12 cellular contexts compared by ENCODE assay signal in genomic region chr16:87365021-87365713, GRCh38.
"Had no signal": no experiment of that assay in that cellular context is flagged by ENCODE, and none has a peak within 500 bp of the region (broad histone marks: within the 10 kb centered on the region; RNA-seq: fewer than 3 reads in every experiment).

No MANE protein-coding gene starts in this region.

- H3K4me3 ChIP-seq: lung, uterus had no signal

- H3K4me3 Mint-ChIP-seq: T-cell had no signal

- DNase-seq: activated CD4-positive, alpha-beta T cell treated with anti-CD3 and anti-CD28 coated beads for 48 hours; activated gamma-delta T cell treated with Interleukin-2 at 50 U/mL for 16 hours; central memory CD4-positive, alpha-beta T cell; effector memory CD4-positive, alpha-beta T cell; hypothalamus; midbrain; naive B cell; stimulated activated CD4-positive, alpha-beta T cell treated with anti-CD3 and anti-CD28 coated beads, Interleukin-4, amount 100 ng/mL, for 1 hour; stomach; T-cell; uterus had no signal

- H3K27me3 Mint-ChIP-seq: naive B cell, T-cell had no signal

- H3K27me3 ChIP-seq: stomach, uterus had no signal

- H3K36me3 ChIP-seq: uterus had no signal

- H3K9me3 ChIP-seq: stomach, uterus had no signal

- H3K9me3 Mint-ChIP-seq: naive B cell, T-cell had no signal

- ATAC-seq: T-cell had no signal
